In the genomic region with DNA sequence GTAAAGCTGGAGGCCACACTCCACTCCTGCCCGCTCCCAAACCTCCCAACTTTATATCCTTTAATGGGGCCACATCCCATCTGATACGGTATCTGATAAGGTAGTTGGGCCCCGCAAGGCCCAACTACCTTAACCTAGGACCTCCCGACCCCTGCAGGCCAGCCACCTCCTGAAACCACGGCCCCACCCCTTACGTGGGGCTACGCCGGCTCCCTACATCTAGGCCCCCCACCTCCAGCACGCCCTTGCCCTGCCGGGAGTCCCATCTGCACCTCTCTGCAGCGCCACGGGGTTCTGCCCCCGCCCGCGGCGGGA, we compare ENCODE assay signal across 1 cellular context.
TF ChIP-seq lines count a peak whose summit lies in the region.

No MANE protein-coding gene starts in this region.

TF ChIP-seq in HEK293, 187 proteins besides CTCF, POLR2A, EP300 and RAD21 (continued from another document and continues in another):
- peak; percentile 55 for TF ChIP-seq WT1 (tag by site-specific recombination; IDR thresholded peaks at IDR 0.05)
- no peak for TF ChIP-seq KLF10 (tag by site-specific recombination; IDR thresholded peaks at IDR 0.05)
- no peak for TF ChIP-seq ZNF341 (tag by site-specific recombination; IDR thresholded peaks at IDR 0.05; ENCODE audit: low read depth)
- TF ChIP-seq, protein P1, sequence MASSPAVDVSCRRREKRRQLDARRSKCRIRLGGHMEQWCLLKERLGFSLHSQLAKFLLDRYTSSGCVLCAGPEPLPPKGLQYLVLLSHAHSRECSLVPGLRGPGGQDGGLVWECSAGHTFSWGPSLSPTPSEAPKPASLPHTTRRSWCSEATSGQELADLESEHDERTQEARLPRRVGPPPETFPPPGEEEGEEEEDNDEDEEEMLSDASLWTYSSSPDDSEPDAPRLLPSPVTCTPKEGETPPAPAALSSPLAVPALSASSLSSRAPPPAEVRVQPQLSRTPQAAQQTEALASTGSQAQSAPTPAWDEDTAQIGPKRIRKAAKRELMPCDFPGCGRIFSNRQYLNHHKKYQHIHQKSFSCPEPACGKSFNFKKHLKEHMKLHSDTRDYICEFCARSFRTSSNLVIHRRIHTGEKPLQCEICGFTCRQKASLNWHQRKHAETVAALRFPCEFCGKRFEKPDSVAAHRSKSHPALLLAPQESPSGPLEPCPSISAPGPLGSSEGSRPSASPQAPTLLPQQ (tag by site-specific recombination; IDR thresholded peaks at IDR 0.05), result peak; percentile 34; the same call in 1 of the 2 replicates
- 0 out of 2 replicates have a peak, but pooled peaks have one; percentile 4 for TF ChIP-seq ZNF146 (tag by site-specific recombination; IDR thresholded peaks at IDR 0.05)
- no peak for TF ChIP-seq YY2 (tag by site-specific recombination; IDR thresholded peaks at IDR 0.05)
- no peak for TF ChIP-seq MZF1 (tag by site-specific recombination; IDR thresholded peaks at IDR 0.05; ENCODE audit: borderline replicate concordance)
- TF ChIP-seq, protein P2, sequence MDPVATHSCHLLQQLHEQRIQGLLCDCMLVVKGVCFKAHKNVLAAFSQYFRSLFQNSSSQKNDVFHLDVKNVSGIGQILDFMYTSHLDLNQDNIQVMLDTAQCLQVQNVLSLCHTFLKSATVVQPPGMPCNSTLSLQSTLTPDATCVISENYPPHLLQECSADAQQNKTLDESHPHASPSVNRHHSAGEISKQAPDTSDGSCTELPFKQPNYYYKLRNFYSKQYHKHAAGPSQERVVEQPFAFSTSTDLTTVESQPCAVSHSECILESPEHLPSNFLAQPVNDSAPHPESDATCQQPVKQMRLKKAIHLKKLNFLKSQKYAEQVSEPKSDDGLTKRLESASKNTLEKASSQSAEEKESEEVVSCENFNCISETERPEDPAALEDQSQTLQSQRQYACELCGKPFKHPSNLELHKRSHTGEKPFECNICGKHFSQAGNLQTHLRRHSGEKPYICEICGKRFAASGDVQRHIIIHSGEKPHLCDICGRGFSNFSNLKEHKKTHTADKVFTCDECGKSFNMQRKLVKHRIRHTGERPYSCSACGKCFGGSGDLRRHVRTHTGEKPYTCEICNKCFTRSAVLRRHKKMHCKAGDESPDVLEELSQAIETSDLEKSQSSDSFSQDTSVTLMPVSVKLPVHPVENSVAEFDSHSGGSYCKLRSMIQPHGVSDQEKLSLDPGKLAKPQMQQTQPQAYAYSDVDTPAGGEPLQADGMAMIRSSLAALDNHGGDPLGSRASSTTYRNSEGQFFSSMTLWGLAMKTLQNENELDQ (tag by site-specific recombination; IDR thresholded peaks at IDR 0.05; ENCODE audit: low read depth), result no peak
- TF ChIP-seq ZNF10 (tag by site-specific recombination; IDR thresholded peaks at IDR 0.05), result no peak
- TF ChIP-seq, protein P3, sequence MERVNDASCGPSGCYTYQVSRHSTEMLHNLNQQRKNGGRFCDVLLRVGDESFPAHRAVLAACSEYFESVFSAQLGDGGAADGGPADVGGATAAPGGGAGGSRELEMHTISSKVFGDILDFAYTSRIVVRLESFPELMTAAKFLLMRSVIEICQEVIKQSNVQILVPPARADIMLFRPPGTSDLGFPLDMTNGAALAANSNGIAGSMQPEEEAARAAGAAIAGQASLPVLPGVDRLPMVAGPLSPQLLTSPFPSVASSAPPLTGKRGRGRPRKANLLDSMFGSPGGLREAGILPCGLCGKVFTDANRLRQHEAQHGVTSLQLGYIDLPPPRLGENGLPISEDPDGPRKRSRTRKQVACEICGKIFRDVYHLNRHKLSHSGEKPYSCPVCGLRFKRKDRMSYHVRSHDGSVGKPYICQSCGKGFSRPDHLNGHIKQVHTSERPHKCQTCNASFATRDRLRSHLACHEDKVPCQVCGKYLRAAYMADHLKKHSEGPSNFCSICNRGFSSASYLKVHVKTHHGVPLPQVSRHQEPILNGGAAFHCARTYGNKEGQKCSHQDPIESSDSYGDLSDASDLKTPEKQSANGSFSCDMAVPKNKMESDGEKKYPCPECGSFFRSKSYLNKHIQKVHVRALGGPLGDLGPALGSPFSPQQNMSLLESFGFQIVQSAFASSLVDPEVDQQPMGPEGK (tag by site-specific recombination; IDR thresholded peaks at IDR 0.05), result 0 out of 2 replicates have a peak, but pooled peaks have one; percentile 80
- no peak for TF ChIP-seq ZNF354C (tag by site-specific recombination; IDR thresholded peaks at IDR 0.05; ENCODE audit: borderline replicate concordance, low read depth)
- TF ChIP-seq ZNF514 (tag by site-specific recombination; IDR thresholded peaks at IDR 0.05), result no peak
- no peak for TF ChIP-seq ZNF404 (tag by site-specific recombination; IDR thresholded peaks at IDR 0.05)
- TF ChIP-seq, protein P4, sequence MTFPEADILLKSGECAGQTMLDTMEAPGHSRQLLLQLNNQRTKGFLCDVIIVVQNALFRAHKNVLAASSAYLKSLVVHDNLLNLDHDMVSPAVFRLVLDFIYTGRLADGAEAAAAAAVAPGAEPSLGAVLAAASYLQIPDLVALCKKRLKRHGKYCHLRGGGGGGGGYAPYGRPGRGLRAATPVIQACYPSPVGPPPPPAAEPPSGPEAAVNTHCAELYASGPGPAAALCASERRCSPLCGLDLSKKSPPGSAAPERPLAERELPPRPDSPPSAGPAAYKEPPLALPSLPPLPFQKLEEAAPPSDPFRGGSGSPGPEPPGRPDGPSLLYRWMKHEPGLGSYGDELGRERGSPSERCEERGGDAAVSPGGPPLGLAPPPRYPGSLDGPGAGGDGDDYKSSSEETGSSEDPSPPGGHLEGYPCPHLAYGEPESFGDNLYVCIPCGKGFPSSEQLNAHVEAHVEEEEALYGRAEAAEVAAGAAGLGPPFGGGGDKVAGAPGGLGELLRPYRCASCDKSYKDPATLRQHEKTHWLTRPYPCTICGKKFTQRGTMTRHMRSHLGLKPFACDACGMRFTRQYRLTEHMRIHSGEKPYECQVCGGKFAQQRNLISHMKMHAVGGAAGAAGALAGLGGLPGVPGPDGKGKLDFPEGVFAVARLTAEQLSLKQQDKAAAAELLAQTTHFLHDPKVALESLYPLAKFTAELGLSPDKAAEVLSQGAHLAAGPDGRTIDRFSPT (tag by site-specific recombination; IDR thresholded peaks at IDR 0.05), result peak; percentile 69; the same call in 1 of the 2 replicates
- TF ChIP-seq ZBTB17 (tag by site-specific recombination; IDR thresholded peaks at IDR 0.05), result no peak
- peak; percentile 33 for TF ChIP-seq GLIS1 (tag by site-specific recombination; IDR thresholded peaks at IDR 0.05)
- TF ChIP-seq TCF7L2 (IDR thresholded peaks at IDR 0.05; ENCODE audit: borderline replicate concordance, low read depth, low read length), result no peak
- TF ChIP-seq ZNF133 (tag by site-specific recombination; IDR thresholded peaks at IDR 0.05), result no peak
- no peak for TF ChIP-seq ZNF214 (tag by site-specific recombination; IDR thresholded peaks at IDR 0.05; ENCODE audit: borderline replicate concordance)
- TF ChIP-seq ZNF837 (tag by site-specific recombination; IDR thresholded peaks at IDR 0.05), result 0 out of 2 replicates have a peak, but pooled peaks have one; percentile 54
- TF ChIP-seq, protein P5, sequence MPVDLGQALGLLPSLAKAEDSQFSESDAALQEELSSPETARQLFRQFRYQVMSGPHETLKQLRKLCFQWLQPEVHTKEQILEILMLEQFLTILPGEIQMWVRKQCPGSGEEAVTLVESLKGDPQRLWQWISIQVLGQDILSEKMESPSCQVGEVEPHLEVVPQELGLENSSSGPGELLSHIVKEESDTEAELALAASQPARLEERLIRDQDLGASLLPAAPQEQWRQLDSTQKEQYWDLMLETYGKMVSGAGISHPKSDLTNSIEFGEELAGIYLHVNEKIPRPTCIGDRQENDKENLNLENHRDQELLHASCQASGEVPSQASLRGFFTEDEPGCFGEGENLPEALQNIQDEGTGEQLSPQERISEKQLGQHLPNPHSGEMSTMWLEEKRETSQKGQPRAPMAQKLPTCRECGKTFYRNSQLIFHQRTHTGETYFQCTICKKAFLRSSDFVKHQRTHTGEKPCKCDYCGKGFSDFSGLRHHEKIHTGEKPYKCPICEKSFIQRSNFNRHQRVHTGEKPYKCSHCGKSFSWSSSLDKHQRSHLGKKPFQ (tag by site-specific recombination; IDR thresholded peaks at IDR 0.05), result no peak
- no peak for TF ChIP-seq ZNF114 (tag by site-specific recombination; IDR thresholded peaks at IDR 0.05)
- no peak for TF ChIP-seq ZNF707 (tag by site-specific recombination; IDR thresholded peaks at IDR 0.05)
- TF ChIP-seq, protein P6, sequence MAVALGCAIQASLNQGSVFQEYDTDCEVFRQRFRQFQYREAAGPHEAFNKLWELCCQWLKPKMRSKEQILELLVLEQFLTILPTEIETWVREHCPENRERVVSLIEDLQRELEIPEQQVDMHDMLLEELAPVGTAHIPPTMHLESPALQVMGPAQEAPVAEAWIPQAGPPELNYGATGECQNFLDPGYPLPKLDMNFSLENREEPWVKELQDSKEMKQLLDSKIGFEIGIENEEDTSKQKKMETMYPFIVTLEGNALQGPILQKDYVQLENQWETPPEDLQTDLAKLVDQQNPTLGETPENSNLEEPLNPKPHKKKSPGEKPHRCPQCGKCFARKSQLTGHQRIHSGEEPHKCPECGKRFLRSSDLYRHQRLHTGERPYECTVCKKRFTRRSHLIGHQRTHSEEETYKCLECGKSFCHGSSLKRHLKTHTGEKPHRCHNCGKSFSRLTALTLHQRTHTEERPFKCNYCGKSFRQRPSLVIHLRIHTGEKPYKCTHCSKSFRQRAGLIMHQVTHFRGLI (tag by site-specific recombination; IDR thresholded peaks at IDR 0.05), result peak; percentile 53
- TF ChIP-seq, protein P7, sequence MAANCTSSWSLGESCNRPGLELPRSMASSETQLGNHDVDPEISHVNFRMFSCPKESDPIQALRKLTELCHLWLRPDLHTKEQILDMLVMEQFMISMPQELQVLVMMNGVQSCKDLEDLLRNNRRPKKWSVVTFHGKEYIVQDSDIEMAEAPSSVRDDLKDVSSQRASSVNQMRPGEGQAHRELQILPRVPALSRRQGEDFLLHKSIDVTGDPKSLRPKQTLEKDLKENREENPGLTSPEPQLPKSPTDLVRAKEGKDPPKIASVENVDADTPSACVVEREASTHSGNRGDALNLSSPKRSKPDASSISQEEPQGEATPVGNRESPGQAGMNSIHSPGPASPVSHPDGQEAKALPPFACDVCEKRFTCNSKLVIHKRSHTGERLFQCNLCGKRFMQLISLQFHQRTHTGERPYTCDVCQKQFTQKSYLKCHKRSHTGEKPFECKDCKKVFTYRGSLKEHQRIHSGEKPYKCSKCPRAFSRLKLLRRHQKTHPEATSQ (tag by site-specific recombination; IDR thresholded peaks at IDR 0.05), result no peak
- TF ChIP-seq ZNF24 (tag by site-specific recombination; IDR thresholded peaks at IDR 0.05), result no peak
- TF ChIP-seq ZFP37 (tag by site-specific recombination; IDR thresholded peaks at IDR 0.05), result 0 out of 2 replicates have a peak, but pooled peaks have one; percentile 42
- TF ChIP-seq ZIC2 (tag by site-specific recombination; IDR thresholded peaks at IDR 0.05), result peak; percentile 100
- peak; percentile 80 for TF ChIP-seq ZSCAN30 (tag by site-specific recombination; IDR thresholded peaks at IDR 0.05)
- peak; percentile 15; the same call in 1 of the 2 replicates for TF ChIP-seq ZNF2 (tag by site-specific recombination; IDR thresholded peaks at IDR 0.05)
- 0 out of 2 replicates have a peak, but pooled peaks have one; percentile 9 for TF ChIP-seq ZNF501 (tag by site-specific recombination; IDR thresholded peaks at IDR 0.05)
- no peak for TF ChIP-seq GLI2 (tag by site-specific recombination; IDR thresholded peaks at IDR 0.05; ENCODE audit: borderline replicate concordance, low read depth)
- peak; percentile 67 for TF ChIP-seq ZFP69B (tag by site-specific recombination; IDR thresholded peaks at IDR 0.05)
- TF ChIP-seq, protein P8, sequence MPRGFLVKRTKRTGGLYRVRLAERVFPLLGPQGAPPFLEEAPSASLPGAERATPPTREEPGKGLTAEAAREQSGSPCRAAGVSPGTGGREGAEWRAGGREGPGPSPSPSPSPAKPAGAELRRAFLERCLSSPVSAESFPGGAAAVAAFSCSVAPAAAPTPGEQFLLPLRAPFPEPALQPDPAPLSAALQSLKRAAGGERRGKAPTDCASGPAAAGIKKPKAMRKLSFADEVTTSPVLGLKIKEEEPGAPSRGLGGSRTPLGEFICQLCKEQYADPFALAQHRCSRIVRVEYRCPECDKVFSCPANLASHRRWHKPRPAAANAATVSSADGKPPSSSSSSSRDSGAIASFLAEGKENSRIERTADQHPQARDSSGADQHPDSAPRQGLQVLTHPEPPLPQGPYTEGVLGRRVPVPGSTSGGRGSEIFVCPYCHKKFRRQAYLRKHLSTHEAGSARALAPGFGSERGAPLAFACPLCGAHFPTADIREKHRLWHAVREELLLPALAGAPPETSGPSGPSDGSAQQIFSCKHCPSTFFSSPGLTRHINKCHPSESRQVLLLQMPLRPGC (tag by site-specific recombination; IDR thresholded peaks at IDR 0.05), result 0 out of 2 replicates have a peak, but pooled peaks have one; percentile 43
- no peak for TF ChIP-seq MEIS1 (CRISPR knock-in tag; IDR thresholded peaks at IDR 0.05; ENCODE audit: borderline replicate concordance)
- TF ChIP-seq, protein P9, sequence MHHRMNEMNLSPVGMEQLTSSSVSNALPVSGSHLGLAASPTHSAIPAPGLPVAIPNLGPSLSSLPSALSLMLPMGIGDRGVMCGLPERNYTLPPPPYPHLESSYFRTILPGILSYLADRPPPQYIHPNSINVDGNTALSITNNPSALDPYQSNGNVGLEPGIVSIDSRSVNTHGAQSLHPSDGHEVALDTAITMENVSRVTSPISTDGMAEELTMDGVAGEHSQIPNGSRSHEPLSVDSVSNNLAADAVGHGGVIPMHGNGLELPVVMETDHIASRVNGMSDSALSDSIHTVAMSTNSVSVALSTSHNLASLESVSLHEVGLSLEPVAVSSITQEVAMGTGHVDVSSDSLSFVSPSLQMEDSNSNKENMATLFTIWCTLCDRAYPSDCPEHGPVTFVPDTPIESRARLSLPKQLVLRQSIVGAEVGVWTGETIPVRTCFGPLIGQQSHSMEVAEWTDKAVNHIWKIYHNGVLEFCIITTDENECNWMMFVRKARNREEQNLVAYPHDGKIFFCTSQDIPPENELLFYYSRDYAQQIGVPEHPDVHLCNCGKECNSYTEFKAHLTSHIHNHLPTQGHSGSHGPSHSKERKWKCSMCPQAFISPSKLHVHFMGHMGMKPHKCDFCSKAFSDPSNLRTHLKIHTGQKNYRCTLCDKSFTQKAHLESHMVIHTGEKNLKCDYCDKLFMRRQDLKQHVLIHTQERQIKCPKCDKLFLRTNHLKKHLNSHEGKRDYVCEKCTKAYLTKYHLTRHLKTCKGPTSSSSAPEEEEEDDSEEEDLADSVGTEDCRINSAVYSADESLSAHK (tag by site-specific recombination; IDR thresholded peaks at IDR 0.05), result peak; percentile 47; the same call in 1 of the 2 replicates
- TF ChIP-seq ZNF561 (tag by site-specific recombination; IDR thresholded peaks at IDR 0.05; ENCODE audit: borderline replicate concordance), result no peak; the same call in 1 of the 2 replicates
- no peak for TF ChIP-seq ZSCAN23 (tag by site-specific recombination; IDR thresholded peaks at IDR 0.05)
- TF ChIP-seq ZNF76 (tag by site-specific recombination; IDR thresholded peaks at IDR 0.05; ENCODE audit: borderline replicate concordance, low read depth), result 0 out of 2 replicates have a peak, but pooled peaks have one; percentile 35
